8 cellular contexts compared by ENCODE assay signal in genomic region chr6:79868098-79868722, GRCh38.
DNase-seq lines count a peak whose midpoint lies in the region; ATAC-seq and TF ChIP-seq lines count a peak whose summit lies in the region.

No MANE protein-coding gene starts in this region.

- DNase-seq in natural killer cell (no peak), NCI-H2196 (lab: John Stamatoyannopoulos, UW; ENCODE audit: unreplicated experiment) (peak; percentile 83), WERI-Rb-1 (peak; percentile 54), foreskin fibroblast (peak; percentile 34 to 79), osteocyte (ENCODE audit: extremely low spot score, unreplicated experiment) (no peak)
- DNase-seq in natural killer cell treated with Interleukin-12 subunit alpha and Interleukin-12 subunit beta and Interleukin-15 and Interleukin-18, amount 100 ng/mL, for 72 hours (ENCODE audit: low spot score): no peak

- H3K27ac Mint-ChIP-seq in natural killer cell (no peak overlapping the region), osteocyte (ENCODE audit: unreplicated experiment) (no peak overlapping the region)
- no peak overlapping the region for H3K27ac Mint-ChIP-seq in natural killer cell treated with Interleukin-12 subunit alpha and Interleukin-12 subunit beta and Interleukin-15 and Interleukin-18, amount 100 ng/mL, for 72 hours

- TF ChIP-seq CTCF in natural killer cell (IDR thresholded peaks at IDR 0.05): peak; percentile 47
- peak; percentile 52 for TF ChIP-seq CTCF in WERI-Rb-1 (IDR thresholded peaks at IDR 0.05; ENCODE audit: low read depth, low read length)
- TF ChIP-seq CTCF in foreskin fibroblast (IDR thresholded peaks at IDR 0.05; ENCODE audit: low read depth, low read length): peak; percentile 58
- peak; percentile 59 for TF ChIP-seq CTCF in osteocyte (IDR thresholded peaks at IDR 0.05)

- peak overlapping the region; percentile 57 for H3K27ac ChIP-seq in WERI-Rb-1

- no peaks in the 10 kb centered on the region for H3K9me3 ChIP-seq in WERI-Rb-1 (ENCODE audit: severe bottlenecking)

- no peaks in the 10 kb centered on the region for H3K36me3 ChIP-seq in WERI-Rb-1

- H3K4me3 ChIP-seq in WERI-Rb-1 (ENCODE audit: low read depth, low read length) (peak overlapping the region; percentile 39), foreskin fibroblast (ENCODE audit: low read depth in 1 of 2, low read length in 2 of 2) (peak overlapping the region; percentile 37 to 42)

- H3K4me1 Mint-ChIP-seq in natural killer cell (peaks cover 19 to 20% of the 10 kb centered on the region in 2 donors), osteocyte (ENCODE audit: unreplicated experiment) (peaks cover 14% of the 10 kb centered on the region)
- H3K4me1 Mint-ChIP-seq in natural killer cell treated with Interleukin-12 subunit alpha and Interleukin-12 subunit beta and Interleukin-15 and Interleukin-18, amount 100 ng/mL, for 72 hours (ENCODE audit: low read depth in 2 of 2): peaks cover 10 to 14% of the 10 kb centered on the region in 2 donors

- H3K4me3 Mint-ChIP-seq in natural killer cell: no peak overlapping the region
- no peak overlapping the region for H3K4me3 Mint-ChIP-seq in natural killer cell treated with Interleukin-12 subunit alpha and Interleukin-12 subunit beta and Interleukin-15 and Interleukin-18, amount 100 ng/mL, for 72 hours
- no peak overlapping the region for H3K4me3 Mint-ChIP-seq in osteocyte (ENCODE audit: unreplicated experiment)

- H3K36me3 Mint-ChIP-seq in natural killer cell: no peaks in the 10 kb centered on the region
- no peaks in the 10 kb centered on the region for H3K36me3 Mint-ChIP-seq in natural killer cell treated with Interleukin-12 subunit alpha and Interleukin-12 subunit beta and Interleukin-15 and Interleukin-18, amount 100 ng/mL, for 72 hours
- H3K36me3 Mint-ChIP-seq in osteocyte (ENCODE audit: unreplicated experiment): no peaks in the 10 kb centered on the region

- peaks cover 11 to 37% of the 10 kb centered on the region in 2 donors for H3K27me3 Mint-ChIP-seq in natural killer cell (ENCODE audit: low read depth in 2 of 2)
- peaks cover 8 to 10% of the 10 kb centered on the region in 2 donors for H3K27me3 Mint-ChIP-seq in natural killer cell treated with Interleukin-12 subunit alpha and Interleukin-12 subunit beta and Interleukin-15 and Interleukin-18, amount 100 ng/mL, for 72 hours
- H3K27me3 Mint-ChIP-seq in osteocyte (ENCODE audit: unreplicated experiment): peaks cover 13% of the 10 kb centered on the region

- no peaks in the 10 kb centered on the region for H3K9me3 Mint-ChIP-seq in natural killer cell
- no peaks in the 10 kb centered on the region for H3K9me3 Mint-ChIP-seq in natural killer cell treated with Interleukin-12 subunit alpha and Interleukin-12 subunit beta and Interleukin-15 and Interleukin-18, amount 100 ng/mL, for 72 hours
- no peaks in the 10 kb centered on the region for H3K9me3 Mint-ChIP-seq in osteocyte (ENCODE audit: unreplicated experiment)

- intact Hi-C loops in natural killer cell (cut with micrococcal nuclease): loop anchor here (1.0 kb wide), 1 partner anchor 90 kb away; no protein-coding TSS in a partner anchor

- peak in 1 of 3 donors; percentile 27 for ATAC-seq in natural killer cell
- no peak for ATAC-seq in natural killer cell treated with Interleukin-12 subunit alpha and Interleukin-12 subunit beta and Interleukin-15 and Interleukin-18, amount 100 ng/mL, for 72 hours
- ATAC-seq in HG03135 (IDR thresholded peaks at IDR 0.05; ENCODE audit: unreplicated experiment): peak; percentile 41
- no peak for ATAC-seq in HG02884 (IDR thresholded peaks at IDR 0.05; ENCODE audit: unreplicated experiment)

- H3K27me3 ChIP-seq in WERI-Rb-1 (ENCODE audit: insufficient read depth, low read depth, severe bottlenecking): no peaks in the 10 kb centered on the region

Comparison
In these comparisons a context has a peak if more than half of its experiments do, and no peak if none do; other contexts are left out.
1. DNase-seq: peak in NCI-H2196 (single experiment), WERI-Rb-1 (single experiment) and foreskin fibroblast (2 of 2); none in natural killer cell (single experiment), natural killer cell treated with Interleukin-12 subunit alpha and Interleukin-12 subunit beta and Interleukin-15 and Interleukin-18, amount 100 ng/mL, for 72 hours (single experiment) and osteocyte (single experiment).
2. Peak in every context shown above with its lines, with median percentiles within 50 percentile points of each other: CTCF ChIP-seq.